In the genomic region with DNA sequence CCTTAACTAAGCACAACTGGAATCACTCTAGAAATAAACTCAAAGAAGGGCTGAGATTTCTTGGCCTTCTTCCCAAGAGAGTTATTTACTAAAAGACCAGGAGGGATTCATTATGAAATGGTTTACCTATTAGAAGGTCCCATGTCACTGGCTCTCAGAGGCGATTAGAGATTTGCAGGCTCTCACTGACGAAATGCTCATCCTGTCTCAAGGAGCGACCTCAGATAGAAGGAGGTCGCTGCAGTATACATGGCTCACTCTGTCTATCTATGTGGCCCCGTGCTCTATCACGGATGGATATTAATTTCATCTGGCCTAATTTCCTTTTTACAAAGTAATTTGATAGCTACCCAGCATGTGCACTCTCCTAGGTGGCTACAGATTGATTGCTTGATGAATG, we compare ENCODE assay signal across 18 cellular contexts. TPM values are rescaled to one million over a fixed set of nuclear protein-coding genes. Genes with fewer than 3 reads are reported as not detected.
DNase-seq lines count a peak whose midpoint lies in the region; ATAC-seq, FAIRE-seq and TF ChIP-seq lines count a peak whose summit lies in the region.
"Had no signal": no experiment of that assay in that cellular context is flagged by ENCODE, and none has a peak within 500 bp of the region (broad histone marks: within the 10 kb centered on the region; RNA-seq: fewer than 3 reads in every experiment).

No MANE protein-coding gene starts in this region.

- TF ChIP-seq CTCF in choroid plexus epithelial cell (conservative IDR thresholded peaks at IDR 0.05; ENCODE audit: low read depth, low read length), result no peak
- TF ChIP-seq CTCF in psoas muscle (IDR thresholded peaks at IDR 0.05), result no peak
- no peak for TF ChIP-seq CTCF in tibial artery (IDR thresholded peaks at IDR 0.05)

- no peak for TF ChIP-seq POLR2A in GM12892 (IDR thresholded peaks at IDR 0.05; ENCODE audit: low read depth, low read length)

- peaks cover 5% of the 10 kb centered on the region for H3K4me1 ChIP-seq in psoas muscle
- H3K4me1 ChIP-seq in tibial artery, result no peaks in the 10 kb centered on the region

- FAIRE-seq in GM12892 (lab: Jason Lieb, UNC), result no peak

- H3K9me3 ChIP-seq in psoas muscle, result no peaks in the 10 kb centered on the region
- peaks cover 0 to 7% (median 0%) of the 10 kb centered on the region in 3 donors for H3K9me3 ChIP-seq in tibial artery

- no peaks in the 10 kb centered on the region for H3K27me3 ChIP-seq in psoas muscle (ENCODE audit: insufficient read depth in 3 of 3, low read length in 2 of 3)
- peaks cover 0 to 4% of the 10 kb centered on the region in 2 donors for H3K27me3 ChIP-seq in tibial artery

- peak; percentile 35 to 71 (median 67) for ATAC-seq in psoas muscle

- H3K4me3 ChIP-seq in choroid plexus epithelial cell (ENCODE audit: low read depth, low read length) (no peak overlapping the region), psoas muscle (peak overlapping the region; percentile 2), tibial artery (no peak overlapping the region)

- H3K27ac ChIP-seq in psoas muscle (no peak overlapping the region), tibial artery (no peak overlapping the region)

- WGBS in psoas muscle, 3 donors, result 35 to 58% (median 37%) methylated on average over 6 of the region's 6 CpGs

- intact Hi-C loops in psoas muscle (cut with DNase I) (no loop called here), tibial artery (cut with DNase I; ENCODE audit: low total_unique reads) (no loop called here)

- DNase-seq in NCI-H2227 treated with DMSO at 0.1 percent for 48 hours (lab: John Stamatoyannopoulos, UW) (peak; percentile 18), NCI-H2227 (lab: John Stamatoyannopoulos, UW; ENCODE audit: unreplicated experiment) (no peak), NCI-H2171 treated with DMSO at 0.1 percent for 48 hours (lab: John Stamatoyannopoulos, UW) (peak; percentile 68), choroid plexus epithelial cell (ENCODE audit: low read depth) (peak; percentile 17), psoas muscle (no peak), GM12892 (ENCODE audit: insufficient read length) (no peak), tibial artery (no peak)
- no peak for DNase-seq in activated effector memory CD4-positive, alpha-beta T cell treated with Interleukin-2 at 50 U/mL for 16 hours
- DNase-seq: AML-193, HFFc6, KG1, NCI-H1048, NCI-H2029, NCI-H748 treated with DMSO at 0.1 percent for 48 hours had no signal

- no peaks in the 10 kb centered on the region for H3K36me3 ChIP-seq in psoas muscle (ENCODE audit: insufficient read depth in 1 of 2, low read depth in 1 of 2)
- no peaks in the 10 kb centered on the region for H3K36me3 ChIP-seq in tibial artery

RNA-seq across cellular contexts. Expression of a gene that starts 9.2 kb away (rescaled TPM):
- not detected for total RNA-seq in psoas muscle
- polyA plus RNA-seq in psoas muscle, result not detected
- polyA plus RNA-seq in GM12892 (2012; ENCODE audit: missing spikeins), result not detected
- total RNA-seq: H4, HFFc6, M059J, SK-MEL-5 had no signal
- polyA plus RNA-seq: CD14-positive monocyte had no signal

Comparison
In these comparisons a context has a peak if more than half of its experiments do, and no peak if none do; other contexts are left out.
1. DNase-seq: peak in NCI-H2227 treated with DMSO at 0.1 percent for 48 hours (single experiment), NCI-H2171 treated with DMSO at 0.1 percent for 48 hours (single experiment) and choroid plexus epithelial cell (single experiment); none in NCI-H2227 (single experiment), psoas muscle (0 of 2), GM12892 (single experiment), tibial artery (0 of 2) and activated effector memory CD4-positive, alpha-beta T cell treated with Interleukin-2 at 50 U/mL for 16 hours (single experiment).